Comparison of ENCODE assay signal across 10 cellular contexts in the genomic region with DNA sequence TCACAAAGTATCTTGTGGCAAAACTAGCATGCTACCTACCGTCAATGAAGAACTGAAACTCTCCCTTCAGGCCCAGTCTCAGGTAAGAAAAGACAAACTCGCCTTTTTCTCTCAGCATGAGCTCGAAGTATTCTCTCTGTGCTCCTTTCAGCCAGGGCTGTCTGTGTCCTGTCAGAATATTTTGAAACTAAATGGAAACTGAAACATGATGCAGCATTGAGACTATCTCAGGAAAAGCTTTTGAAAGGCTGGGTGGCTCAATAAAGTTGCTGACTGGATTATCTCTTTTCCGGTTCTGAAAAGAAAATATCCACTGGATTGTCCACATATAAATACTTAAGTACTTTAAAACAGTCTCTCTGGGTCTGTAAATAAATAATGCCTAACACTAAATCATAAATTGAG. TPM values are rescaled to one million over a fixed set of nuclear protein-coding genes. Genes with fewer than 3 reads are reported as not detected.
DNase-seq lines count a peak whose midpoint lies in the region; ATAC-seq and TF ChIP-seq lines count a peak whose summit lies in the region.
"Had no signal": no experiment of that assay in that cellular context is flagged by ENCODE, and none has a peak within 500 bp of the region (broad histone marks: within the 10 kb centered on the region; RNA-seq: fewer than 3 reads in every experiment).

No MANE protein-coding gene starts in this region.

- peaks cover 9% of the 10 kb centered on the region; the same call in 1 of the 3 replicates for H3K9me3 Mint-ChIP-seq in GM23338
- peaks cover 2% of the 10 kb centered on the region for H3K9me3 Mint-ChIP-seq in glutamatergic neuron (ENCODE audit: unreplicated experiment)
- H3K9me3 Mint-ChIP-seq: T-helper 1 cell treated with Interleukin-12 subunit alpha and Interleukin-12 subunit beta and Interleukin-4 antibody, amounts not matched to agents 30 μg/mL and 1 μg/mL, for 36 hours had no signal

- H3K27me3 ChIP-seq in GM23338 (ENCODE audit: insufficient read depth) (no peaks in the 10 kb centered on the region), SK-N-SH (ENCODE audit: insufficient read depth) (no peaks in the 10 kb centered on the region), lung (ENCODE audit: control insufficient read depth, insufficient read depth) (no peaks in the 10 kb centered on the region)
- H3K27me3 ChIP-seq in effector memory CD4-positive, alpha-beta T cell (replicated peaks; ENCODE audit: control insufficient read depth, insufficient read depth, low read length, poor library complexity, severe bottlenecking) = no peaks in the 10 kb centered on the region

- peak overlapping the region; percentile 55 for H3K9ac ChIP-seq in SK-N-SH

- H3K27me3 Mint-ChIP-seq in GM23338 (ENCODE audit: insufficient read depth, low read depth, poor library complexity) (peaks cover 1% of the 10 kb centered on the region), glutamatergic neuron (ENCODE audit: unreplicated experiment) (no peaks in the 10 kb centered on the region)

- H3K4me3 Mint-ChIP-seq in GM23338 (no peak overlapping the region), glutamatergic neuron (ENCODE audit: unreplicated experiment) (no peak overlapping the region)
- H3K4me3 Mint-ChIP-seq: T-helper 1 cell treated with Interleukin-12 subunit alpha and Interleukin-12 subunit beta and Interleukin-4 antibody, amounts not matched to agents 30 μg/mL and 1 μg/mL, for 36 hours had no signal

- POLR2A ChIA-PET in SK-N-SH (lab: Yijun Ruan, JAX) = no interaction called here

- no peak for TF ChIP-seq CTCF in AG09309 (IDR thresholded peaks at IDR 0.05; ENCODE audit: control insufficient read depth, insufficient read depth, low read depth, low read length, missing control alignments)
- TF ChIP-seq CTCF in GM23338 (conservative IDR thresholded peaks at IDR 0.05; ENCODE audit: low read depth in 2 of 2) = no peak
- no peak for TF ChIP-seq CTCF in SK-N-SH (IDR thresholded peaks at IDR 0.05)
- TF ChIP-seq CTCF in lung (IDR thresholded peaks at IDR 0.05; ENCODE audit: control extremely low read depth, extremely low read depth) = no peak
- no peak for TF ChIP-seq CTCF in glutamatergic neuron (IDR thresholded peaks at IDR 0.05; ENCODE audit: partially characterized antibody, unreplicated experiment)

- ATAC-seq in GM23338 = peak; percentile 25; the same call in 2 of the 3 replicates
- ATAC-seq in lung (ENCODE audit: insufficient read depth, low FRiP score) = no peak

- H3K4me2 ChIP-seq in GM23338 (no peak overlapping the region), SK-N-SH (peak overlapping the region; percentile 85)

- H3K9me3 ChIP-seq in SK-N-SH (no peaks in the 10 kb centered on the region), lung (ENCODE audit: control insufficient read depth in 2 of 2, insufficient read depth in 1 of 2, low read length in 1 of 2) (no peaks in the 10 kb centered on the region)
- H3K9me3 ChIP-seq in effector memory CD4-positive, alpha-beta T cell (ENCODE audit: control insufficient read depth, low read length) = no peaks in the 10 kb centered on the region

- no peak for TF ChIP-seq EP300 in SK-N-SH (IDR thresholded peaks at IDR 0.05; ENCODE audit: borderline replicate concordance in 1 of 2, low read depth in 1 of 2, low read length in 1 of 2)

- no peaks in the 10 kb centered on the region for H3F3A ChIP-seq in GM23338 (replicated peaks; ENCODE audit: low read depth)
- peaks cover 4% of the 10 kb centered on the region for H3F3A ChIP-seq in SK-N-SH (replicated peaks; ENCODE audit: insufficient read depth)

- H4K20me1 ChIP-seq in GM23338 (replicated peaks; ENCODE audit: insufficient read depth) = no peaks in the 10 kb centered on the region
- H4K20me1 ChIP-seq in SK-N-SH (ENCODE audit: insufficient read depth) = no peaks in the 10 kb centered on the region

- H3K4me1 Mint-ChIP-seq in GM23338 (peaks cover 12% of the 10 kb centered on the region; the same call in 2 of the 3 replicates), glutamatergic neuron (ENCODE audit: low read depth, unreplicated experiment) (no peaks in the 10 kb centered on the region)

- H2AFZ ChIP-seq in GM23338 (peak overlapping the region; percentile 2), SK-N-SH (ENCODE audit: low read depth) (peak overlapping the region; percentile 95)

- H3K4me3 ChIP-seq in AG09309 (ENCODE audit: control insufficient read depth, low read depth, low read length) = peak overlapping the region; percentile 50
- H3K4me3 ChIP-seq in GM23338 = no peak overlapping the region
- peak overlapping the region; percentile 9 to 53; a peak in 3 of 4 replicates for H3K4me3 ChIP-seq in SK-N-SH (ENCODE audit: low read depth in 2 of 2, low read length in 1 of 2)
- H3K4me3 ChIP-seq in lung = peak overlapping the region; percentile 32
- no peak overlapping the region for H3K4me3 ChIP-seq in effector memory CD4-positive, alpha-beta T cell (ENCODE audit: insufficient read depth, low read depth, low read length, poor library complexity, severe bottlenecking)

- no peaks in the 10 kb centered on the region for H3K36me3 ChIP-seq in GM23338 (ENCODE audit: insufficient read depth)
- no peaks in the 10 kb centered on the region for H3K36me3 ChIP-seq in SK-N-SH (replicated peaks in 1 of 2; ENCODE audit: control insufficient read depth in 1 of 2, insufficient read depth in 2 of 2, low read length in 1 of 2)
- peaks cover 0 to 7% of the 10 kb centered on the region in 2 donors for H3K36me3 ChIP-seq in lung (ENCODE audit: control insufficient read depth in 2 of 2, insufficient read depth in 2 of 2, low read length in 2 of 2)
- no peaks in the 10 kb centered on the region for H3K36me3 ChIP-seq in effector memory CD4-positive, alpha-beta T cell (ENCODE audit: control insufficient read depth, insufficient read depth, low read length)

- TF ChIP-seq RAD21 in SK-N-SH (IDR thresholded peaks at IDR 0.05; ENCODE audit: low read length) = no peak

- H3K79me2 ChIP-seq in GM23338 (replicated peaks; ENCODE audit: insufficient read depth) (no peaks in the 10 kb centered on the region), SK-N-SH (ENCODE audit: insufficient read depth) (peaks cover 6% of the 10 kb centered on the region; the same call in 1 of the 2 replicates)

- H3K9me2 ChIP-seq in GM23338 (ENCODE audit: insufficient read depth) (no peaks in the 10 kb centered on the region), SK-N-SH (no peaks in the 10 kb centered on the region)

- H3K27ac ChIP-seq in GM23338 (ENCODE audit: low read depth) (peak overlapping the region; percentile 2; the same call in 1 of the 2 replicates), SK-N-SH (ENCODE audit: low read depth in 2 of 2, low read length in 1 of 2) (peak overlapping the region; percentile 43 to 55; a peak in 3 of 4 replicates), lung (ENCODE audit: low read depth in 1 of 2, low read length in 1 of 2) (peak overlapping the region; percentile 92 to 94)
- no peak overlapping the region for H3K27ac ChIP-seq in effector memory CD4-positive, alpha-beta T cell (ENCODE audit: insufficient read depth, low read length, poor library complexity, severe bottlenecking)

- H3K4me1 ChIP-seq in GM23338 (ENCODE audit: insufficient read depth) (no peaks in the 10 kb centered on the region), SK-N-SH (ENCODE audit: control insufficient read depth in 1 of 2, insufficient read depth in 2 of 2, low read depth in 1 of 2, low read length in 1 of 2) (peaks cover 0 to 16% of the 10 kb centered on the region in 2 experiments; a peak in 3 of 4 replicates), lung (ENCODE audit: control insufficient read depth in 2 of 2, insufficient read depth in 2 of 2, low read length in 2 of 2) (no peaks in the 10 kb centered on the region)
- H3K4me1 ChIP-seq in effector memory CD4-positive, alpha-beta T cell (ENCODE audit: control insufficient read depth, insufficient read depth, low read length, poor library complexity, severe bottlenecking) = no peaks in the 10 kb centered on the region

- no peak for DNase-seq in AG09309 (ENCODE audit: low read depth)
- no peak for DNase-seq in GM23338 (ENCODE audit: low spot score)
- no peak for DNase-seq in SK-N-SH
- DNase-seq in lung (ENCODE audit: low spot score) = no peak
- DNase-seq in ureter (ENCODE audit: low spot score) = no peak
- no peak for DNase-seq in glutamatergic neuron
- DNase-seq in NCI-H345 treated with DMSO at 0.1 percent for 48 hours (lab: John Stamatoyannopoulos, UW; ENCODE audit: unreplicated experiment) = no peak
- DNase-seq in effector memory CD4-positive, alpha-beta T cell = no peak

- H3K27ac Mint-ChIP-seq in GM23338 (no peak overlapping the region), glutamatergic neuron (ENCODE audit: unreplicated experiment) (no peak overlapping the region)
- H3K27ac Mint-ChIP-seq: T-helper 1 cell treated with Interleukin-12 subunit alpha and Interleukin-12 subunit beta and Interleukin-4 antibody, amounts not matched to agents 30 μg/mL and 1 μg/mL, for 36 hours had no signal

- WGBS in SK-N-SH (ENCODE audit: low lambda C conversion rate) = 74% methylated on average over 4 of the region's 4 CpGs
- 44 to 68% methylated on average over 4 of the region's 4 CpGs for WGBS in lung, 2 donors

- H3K36me3 Mint-ChIP-seq in GM23338 (ENCODE audit: low read depth) (no peaks in the 10 kb centered on the region), glutamatergic neuron (ENCODE audit: unreplicated experiment) (no peaks in the 10 kb centered on the region)

- CTCF ChIA-PET in SK-N-SH (lab: Yijun Ruan, JAX) = interaction anchor here (0.6 to 2.0 kb wide), 9 partner anchors 8 to 295 kb away, joined by 3 to 14 read pairs (median 4); no protein-coding TSS in a partner anchor

RNA-seq across cellular contexts. Expression of a gene that starts 0.7 kb away (rescaled TPM):
- 0.10 and 0.16 TPM in 2 replicates for total RNA-seq in GM23338 (2014; rRNA removed; shearing (Covaris generic))
- polyA plus RNA-seq in GM23338 (2016; fragmentation: Nextera tagmentation; extraction: Ambion mirVana) = 0.02 and 0.03 TPM in 2 replicates
- 0.38 and 0.55 TPM in 2 replicates for polyA plus RNA-seq in SK-N-SH (2012; rRNA removed)
- polyA plus RNA-seq in SK-N-SH (2012; cell fraction: cytosol; rRNA removed) = 0.41 and 0.52 TPM in 2 replicates
- 0.15 and 0.50 TPM in 2 replicates for polyA plus RNA-seq in SK-N-SH (2012; cell fraction: nucleus; rRNA removed)
- total RNA-seq in lung = 1 to 10 TPM; 1.3 to 3.0 TPM
- under 1 TPM; 0.41 to 0.69 TPM for polyA plus RNA-seq in lung
- 1.7 TPM for total RNA-seq in ureter
- total RNA-seq in glutamatergic neuron (ENCODE audit: unreplicated experiment) = 0.10 TPM

RNA-seq across cellular contexts. Expression of a gene that starts 33.3 kb away (rescaled TPM):
- not detected in 2 replicates for total RNA-seq in GM23338 (2014; rRNA removed; shearing (Covaris generic))
- polyA plus RNA-seq in GM23338 (2016; fragmentation: Nextera tagmentation; extraction: Ambion mirVana) (not detected in 2 replicates), SK-N-SH (2012; rRNA removed) (0.03 and 0.11 TPM in 2 replicates), lung (under 1 TPM in 1 of 2 donors, not detected in 1; 0.07 TPM)
- polyA plus RNA-seq in SK-N-SH (2012; cell fraction: cytosol; rRNA removed) = 0.05 and 0.09 TPM in 2 replicates
- polyA plus RNA-seq in SK-N-SH (2012; cell fraction: nucleus; rRNA removed) = 0.07 TPM in 1 of 2 replicates, not detected in the other
- total RNA-seq in lung (under 1 TPM; 0.25 to 0.28 TPM), ureter (not detected), glutamatergic neuron (ENCODE audit: unreplicated experiment) (not detected)

RNA-seq across cellular contexts. Expression of a gene that starts 41.4 kb away (rescaled TPM):
- not detected in 2 replicates for total RNA-seq in GM23338 (2014; rRNA removed; shearing (Covaris generic))
- not detected in 2 replicates for polyA plus RNA-seq in GM23338 (2016; fragmentation: Nextera tagmentation; extraction: Ambion mirVana)
- polyA plus RNA-seq in SK-N-SH (2012; rRNA removed) = not detected in 2 replicates
- 0.04 and 0.05 TPM in 2 replicates for polyA plus RNA-seq in SK-N-SH (2012; cell fraction: cytosol; rRNA removed)
- polyA plus RNA-seq in SK-N-SH (2012; cell fraction: nucleus; rRNA removed) = 0.05 TPM in 1 of 2 replicates, not detected in the other
- total RNA-seq in lung = not detected
- not detected for polyA plus RNA-seq in lung
- total RNA-seq in ureter = not detected
- not detected for total RNA-seq in glutamatergic neuron (ENCODE audit: unreplicated experiment)
- total RNA-seq: myocyte had no signal

RNA-seq across cellular contexts. Expression of a gene that starts 51.0 kb away (rescaled TPM):
- 0.27 and 1.6 TPM in 2 replicates for total RNA-seq in GM23338 (2014; rRNA removed; shearing (Covaris generic))
- 1.2 and 2.6 TPM in 2 replicates for polyA plus RNA-seq in GM23338 (2016; fragmentation: Nextera tagmentation; extraction: Ambion mirVana)
- 0.31 and 0.51 TPM in 2 replicates for polyA plus RNA-seq in SK-N-SH (2012; rRNA removed)
- 0.39 and 0.71 TPM in 2 replicates for polyA plus RNA-seq in SK-N-SH (2012; cell fraction: cytosol; rRNA removed)
- 0.29 TPM in 1 of 2 replicates, not detected in the other for polyA plus RNA-seq in SK-N-SH (2012; cell fraction: nucleus; rRNA removed)
- 1 to 10 TPM; 2.1 to 6.0 TPM for total RNA-seq in lung
- 10 to 100 TPM in 1 of 2 donors, 1 to 10 TPM in 1; 9.2 to 20.8 TPM for polyA plus RNA-seq in lung
- total RNA-seq in ureter = 2.2 TPM
- total RNA-seq in glutamatergic neuron (ENCODE audit: unreplicated experiment) = not detected
- total RNA-seq: myocyte had no signal

RNA-seq across cellular contexts. Expression of a gene that starts 59.1 kb away (rescaled TPM):
- total RNA-seq in GM23338 (2014; rRNA removed; shearing (Covaris generic)) = 20.2 and 24.0 TPM in 2 replicates
- 171 TPM in 2 replicates for polyA plus RNA-seq in GM23338 (2016; fragmentation: Nextera tagmentation; extraction: Ambion mirVana)
- 17.7 and 18.8 TPM in 2 replicates for polyA plus RNA-seq in SK-N-SH (2012; rRNA removed)
- 24.6 and 37.6 TPM in 2 replicates for polyA plus RNA-seq in SK-N-SH (2012; cell fraction: cytosol; rRNA removed)
- polyA plus RNA-seq in SK-N-SH (2012; cell fraction: nucleus; rRNA removed) = 5.1 and 6.7 TPM in 2 replicates
- total RNA-seq in lung = 10 to 100 TPM; 27.2 to 28.6 TPM
- polyA plus RNA-seq in lung = 10 to 100 TPM; 28.6 to 66.9 TPM
- 42.6 TPM for total RNA-seq in ureter
- 47.4 TPM for total RNA-seq in glutamatergic neuron (ENCODE audit: unreplicated experiment)

Comparison
In these comparisons a context has a peak if more than half of its experiments do, and no peak if none do; other contexts are left out.
1. H3K4me3 ChIP-seq: peak in AG09309 (single experiment), SK-N-SH (2 of 2) and lung (single experiment); none in GM23338 (single experiment) and effector memory CD4-positive, alpha-beta T cell (single experiment).